26 cellular contexts compared by ENCODE assay signal in genomic region chr11:45960387-45961110, GRCh38. TPM values are rescaled to one million over a fixed set of nuclear protein-coding genes. Genes with fewer than 3 reads are reported as not detected.
DNase-seq lines count a peak whose midpoint lies in the region; TF ChIP-seq lines count a peak whose summit lies in the region.
"Had no signal": no experiment of that assay in that cellular context is flagged by ENCODE, and none has a peak within 500 bp of the region (broad histone marks: within the 10 kb centered on the region; RNA-seq: fewer than 3 reads in every experiment).

No MANE protein-coding gene starts in this region.

- no peaks in the 10 kb centered on the region for H3K9me2 ChIP-seq in GM23248 (ENCODE audit: insufficient read depth)

- peaks cover 52% of the 10 kb centered on the region for H3K36me3 Mint-ChIP-seq in mesothelial cell of epicardium
- peaks cover 20% of the 10 kb centered on the region for H3K36me3 Mint-ChIP-seq in activated T-helper 2 cell treated with anti-CD3 and anti-CD28 coated beads, Interferon-gamma antibody, Interleukin-2, Interleukin-4, amounts not matched to agents 10 μg/mL and 5 μg/mL and 100 μg/mL, durations not matched to agents 14 hours and 24 hours and 36 hours (ENCODE audit: low read depth)

- no peaks in the 10 kb centered on the region for H3K4me1 Mint-ChIP-seq in mesothelial cell of epicardium
- peaks cover 9% of the 10 kb centered on the region for H3K4me1 Mint-ChIP-seq in activated T-helper 2 cell treated with anti-CD3 and anti-CD28 coated beads, Interferon-gamma antibody, Interleukin-2, Interleukin-4, amounts not matched to agents 10 μg/mL and 5 μg/mL and 100 μg/mL, durations not matched to agents 14 hours and 24 hours and 36 hours (ENCODE audit: low read depth)
- H3K4me1 Mint-ChIP-seq: activated naive CD8-positive, alpha-beta T cell treated with anti-CD3 and anti-CD28 coated beads, Interleukin-2, amount 50 U/mL, for 24 hours; B cell had no signal

- peaks cover 15% of the 10 kb centered on the region for H3K9me3 Mint-ChIP-seq in mesothelial cell of epicardium
- H3K9me3 Mint-ChIP-seq in activated T-helper 2 cell treated with anti-CD3 and anti-CD28 coated beads, Interferon-gamma antibody, Interleukin-2, Interleukin-4, amounts not matched to agents 10 μg/mL and 5 μg/mL and 100 μg/mL, durations not matched to agents 14 hours and 24 hours and 36 hours: no peaks in the 10 kb centered on the region
- H3K9me3 Mint-ChIP-seq: activated CD4-positive, alpha-beta T cell treated with anti-CD3 and anti-CD28 coated beads, Interleukin-2, amount 10 ng/mL, durations not matched to agents 24 days and 14 days; activated naive CD8-positive, alpha-beta T cell treated with anti-CD3 and anti-CD28 coated beads, Interleukin-2, amount 50 U/mL, for 24 hours; CD8-positive, alpha-beta memory T cell; central memory CD8-positive, alpha-beta T cell had no signal

- peaks cover 8% of the 10 kb centered on the region; the same call in 1 of the 2 replicates for H3K36me3 ChIP-seq in GM23248 (ENCODE audit: low read depth)
- H3K36me3 ChIP-seq: uterus had no signal

- H3K4me2 ChIP-seq in GM23248 (ENCODE audit: unreplicated experiment): peak overlapping the region; percentile 38

- peaks cover 27% of the 10 kb centered on the region for H3F3A ChIP-seq in GM23248 (ENCODE audit: insufficient read depth)

- in situ Hi-C loops in GM23248 (cut with MboI): no loop called here

- peak overlapping the region; percentile 64 for H3K27ac ChIP-seq in GM23248
- H3K27ac ChIP-seq: parathyroid adenoma, WERI-Rb-1 had no signal

- H3K9ac ChIP-seq in GM23248: no peak overlapping the region
- H3K9ac ChIP-seq: parathyroid adenoma had no signal

- DNase-seq in SIG-M5 treated with dmso at 0.1 percent for 504 hours (lab: John Stamatoyannopoulos, UW; ENCODE audit: unreplicated experiment) (peak; percentile 30), SIG-M5 (lab: John Stamatoyannopoulos, UW) (no peak), GM23248 (peak; percentile 55), fibroblast of gingiva (ENCODE audit: low read depth) (peak; percentile 27), mesothelial cell of epicardium (ENCODE audit: low spot score in 2 of 2, unreplicated experiment in 2 of 2) (no peak), cerebellar nuclear complex (lab: John Stamatoyannopoulos, UW) (no peak), GDM1 (lab: John Stamatoyannopoulos, UW) (no peak)
- no peak for DNase-seq in activated T-helper 2 cell treated with anti-CD3 and anti-CD28 coated beads, Interferon-gamma antibody, Interleukin-2, Interleukin-4, amounts not matched to agents 10 μg/mL and 5 μg/mL and 100 μg/mL, durations not matched to agents 14 hours and 24 hours and 36 hours (ENCODE audit: low spot score)
- DNase-seq: activated CD4-positive, alpha-beta T cell treated with anti-CD3 and anti-CD28 coated beads, Interleukin-2, amount 10 ng/mL, durations not matched to agents 24 days and 14 days; activated naive CD8-positive, alpha-beta T cell treated with anti-CD3 and anti-CD28 coated beads, Interleukin-2, amount 50 U/mL, for 24 hours; activated T-cell treated with anti-CD3 and anti-CD28 coated beads, Interleukin-2, amount 50 U/mL, for 1 hour; CD8-positive, alpha-beta memory T cell; DMS153; head of caudate nucleus; NCI-H146; NCI-H2107; stimulated activated naive CD4-positive, alpha-beta T cell treated with Interleukin-2 at 50 U/mL for 16 hours; uterus; WERI-Rb-1 had no signal

- peaks cover 9% of the 10 kb centered on the region; the same call in 1 of the 2 replicates for H3K79me2 ChIP-seq in GM23248 (ENCODE audit: insufficient read depth)
- H3K79me2 ChIP-seq: parathyroid adenoma had no signal

- H4K20me1 ChIP-seq in GM23248 (ENCODE audit: insufficient read depth): no peaks in the 10 kb centered on the region; the same call in 1 of the 2 replicates

- no peak overlapping the region for H2AFZ ChIP-seq in GM23248
- H2AFZ ChIP-seq: parathyroid adenoma had no signal

- H3K4me3 Mint-ChIP-seq in mesothelial cell of epicardium: no peak overlapping the region
- H3K4me3 Mint-ChIP-seq in activated T-helper 2 cell treated with anti-CD3 and anti-CD28 coated beads, Interferon-gamma antibody, Interleukin-2, Interleukin-4, amounts not matched to agents 10 μg/mL and 5 μg/mL and 100 μg/mL, durations not matched to agents 14 hours and 24 hours and 36 hours (ENCODE audit: low read depth): no peak overlapping the region
- H3K4me3 Mint-ChIP-seq: activated CD4-positive, alpha-beta T cell treated with anti-CD3 and anti-CD28 coated beads, Interleukin-2, amount 10 ng/mL, durations not matched to agents 24 days and 14 days; activated naive CD8-positive, alpha-beta T cell treated with anti-CD3 and anti-CD28 coated beads, Interleukin-2, amount 50 U/mL, for 24 hours; B cell; CD8-positive, alpha-beta memory T cell; central memory CD8-positive, alpha-beta T cell; neural crest cell had no signal

- no peaks in the 10 kb centered on the region for H3K27me3 ChIP-seq in GM23248 (replicated peaks; ENCODE audit: insufficient read depth)
- H3K27me3 ChIP-seq: uterus had no signal

- peaks cover 25% of the 10 kb centered on the region for H3K4me1 ChIP-seq in GM23248 (ENCODE audit: insufficient read depth)
- H3K4me1 ChIP-seq: parathyroid adenoma, uterus had no signal

- intact Hi-C loops in activated T-helper 2 cell treated with anti-CD3 and anti-CD28 coated beads, Interferon-gamma antibody, Interleukin-2, Interleukin-4, amounts not matched to agents 10 μg/mL and 5 μg/mL and 100 μg/mL, durations not matched to agents 14 hours and 24 hours and 36 hours (cut with micrococcal nuclease): loop anchor here (10.0 kb wide), 2 partner anchors 154 to 354 kb away; no protein-coding TSS in a partner anchor

- H3K27ac Mint-ChIP-seq in mesothelial cell of epicardium: peak overlapping the region; percentile 45
- no peak overlapping the region for H3K27ac Mint-ChIP-seq in activated T-helper 2 cell treated with anti-CD3 and anti-CD28 coated beads, Interferon-gamma antibody, Interleukin-2, Interleukin-4, amounts not matched to agents 10 μg/mL and 5 μg/mL and 100 μg/mL, durations not matched to agents 14 hours and 24 hours and 36 hours
- H3K27ac Mint-ChIP-seq: activated CD4-positive, alpha-beta T cell treated with anti-CD3 and anti-CD28 coated beads, Interleukin-2, amount 10 ng/mL, durations not matched to agents 24 days and 14 days; activated naive CD8-positive, alpha-beta T cell treated with anti-CD3 and anti-CD28 coated beads, Interleukin-2, amount 50 U/mL, for 24 hours; B cell had no signal

- H3K9me3 ChIP-seq in GM23248 (ENCODE audit: low read depth): no peaks in the 10 kb centered on the region
- H3K9me3 ChIP-seq: uterus had no signal

- WGBS in GM23248 (ENCODE audit: low coverage in 1 of 2, low lambda C conversion rate in 2 of 2, missing lambda C conversion rate in 2 of 2), 2 experiments: 16 to 18% methylated on average over 4 of the region's 4 CpGs

- no peak overlapping the region for H3K4me3 ChIP-seq in GM23248
- H3K4me3 ChIP-seq: uterus had no signal

- no peak for TF ChIP-seq CTCF in mesothelial cell of epicardium (IDR thresholded peaks at IDR 0.05; ENCODE audit: unreplicated experiment)

- H3K27me3 Mint-ChIP-seq in mesothelial cell of epicardium (ENCODE audit: low read depth): no peaks in the 10 kb centered on the region
- no peaks in the 10 kb centered on the region for H3K27me3 Mint-ChIP-seq in activated T-helper 2 cell treated with anti-CD3 and anti-CD28 coated beads, Interferon-gamma antibody, Interleukin-2, Interleukin-4, amounts not matched to agents 10 μg/mL and 5 μg/mL and 100 μg/mL, durations not matched to agents 14 hours and 24 hours and 36 hours (ENCODE audit: low read depth)
- H3K27me3 Mint-ChIP-seq: activated CD4-positive, alpha-beta T cell treated with anti-CD3 and anti-CD28 coated beads, Interleukin-2, amount 10 ng/mL, durations not matched to agents 24 days and 14 days; activated naive CD8-positive, alpha-beta T cell treated with anti-CD3 and anti-CD28 coated beads, Interleukin-2, amount 50 U/mL, for 24 hours; B cell; central memory CD8-positive, alpha-beta T cell had no signal

RNA-seq across cellular contexts. Expression of gene LARGE2, which starts 38.1 kb away (rescaled TPM):
- total RNA-seq in GM23248 (2014; rRNA removed; shearing (Covaris generic)): not detected in 2 replicates
- not detected in 2 replicates for polyA plus RNA-seq in GM23248 (2016; fragmentation: Nextera tagmentation; extraction: Ambion mirVana)
- 5.0 to 6.0 TPM (median 5.2 TPM) in 3 replicates for total RNA-seq in mesothelial cell of epicardium
- 0.07 and 0.30 TPM in 2 replicates for total RNA-seq in activated T-helper 2 cell treated with anti-CD3 and anti-CD28 coated beads, Interferon-gamma antibody, Interleukin-2, Interleukin-4, amounts not matched to agents 10 μg/mL and 5 μg/mL and 100 μg/mL, durations not matched to agents 14 hours and 24 hours and 36 hours
- total RNA-seq: A172; activated CD4-positive, alpha-beta T cell treated with anti-CD3 and anti-CD28 coated beads, Interleukin-2, amount 10 ng/mL, durations not matched to agents 24 days and 14 days; dermis microvascular lymphatic vessel endothelial cell; neural crest cell had no signal

RNA-seq across cellular contexts. Expression of gene PEX16, which starts 42.9 kb away (rescaled TPM):
- total RNA-seq in GM23248 (2014; rRNA removed; shearing (Covaris generic)): 16.2 and 23.2 TPM in 2 replicates
- 21.2 and 25.1 TPM in 2 replicates for polyA plus RNA-seq in GM23248 (2016; fragmentation: Nextera tagmentation; extraction: Ambion mirVana)
- 19.8 to 23.1 TPM (median 20.7 TPM) in 3 replicates for total RNA-seq in mesothelial cell of epicardium
- total RNA-seq in activated T-helper 2 cell treated with anti-CD3 and anti-CD28 coated beads, Interferon-gamma antibody, Interleukin-2, Interleukin-4, amounts not matched to agents 10 μg/mL and 5 μg/mL and 100 μg/mL, durations not matched to agents 14 hours and 24 hours and 36 hours: 30.8 and 38.5 TPM in 2 replicates

RNA-seq across cellular contexts. Expression of gene FREY1, which starts 53.5 kb away (rescaled TPM):
- not detected in 2 replicates for total RNA-seq in GM23248 (2014; rRNA removed; shearing (Covaris generic))
- not detected in 2 replicates for polyA plus RNA-seq in GM23248 (2016; fragmentation: Nextera tagmentation; extraction: Ambion mirVana)
- total RNA-seq in mesothelial cell of epicardium: 2.3 to 3.9 TPM (median 3.4 TPM) in 3 replicates
- 1.4 and 1.7 TPM in 2 replicates for total RNA-seq in activated T-helper 2 cell treated with anti-CD3 and anti-CD28 coated beads, Interferon-gamma antibody, Interleukin-2, Interleukin-4, amounts not matched to agents 10 μg/mL and 5 μg/mL and 100 μg/mL, durations not matched to agents 14 hours and 24 hours and 36 hours
- total RNA-seq: kidney epithelial cell had no signal

Comparison
In these comparisons a context has a peak if more than half of its experiments do, and no peak if none do; other contexts are left out.
1. DNase-seq: peak in SIG-M5 treated with dmso at 0.1 percent for 504 hours (single experiment), GM23248 (single experiment) and fibroblast of gingiva (single experiment); none in SIG-M5 (single experiment), mesothelial cell of epicardium (0 of 2), activated T-helper 2 cell treated with anti-CD3 and anti-CD28 coated beads, Interferon-gamma antibody, Interleukin-2, Interleukin-4, amounts not matched to agents 10 μg/mL and 5 μg/mL and 100 μg/mL, durations not matched to agents 14 hours and 24 hours and 36 hours (single experiment), cerebellar nuclear complex (0 of 2) and GDM1 (single experiment).